ENCODE assay signal across 26 cellular contexts in genomic region chr22:22432937-22433336, GRCh38.
A peak's percentile ranks its signal among the peaks of the same experiment; 100 is the strongest.
DNase-seq lines count a peak whose midpoint lies in the region; ATAC-seq, FAIRE-seq and TF ChIP-seq lines count a peak whose summit lies in the region.
"Had no signal": no experiment of that assay in that cellular context is flagged by ENCODE, and none has a peak within 500 bp of the region (broad histone marks: within the 10 kb centered on the region; RNA-seq: fewer than 3 reads in every experiment).

No MANE protein-coding gene starts in this region.

- no peak for TF ChIP-seq POLR2A in GM12892 (IDR thresholded peaks at IDR 0.05; ENCODE audit: low read depth, low read length)

- no peak for ATAC-seq in activated B cell treated with CpG ODN at 0.5 μM for 24 hours (ENCODE audit: low read depth)
- no peak for ATAC-seq in naive B cell (ENCODE audit: low read depth in 2 of 2)
- no peak for ATAC-seq in GM18511 (IDR thresholded peaks at IDR 0.05; ENCODE audit: unreplicated experiment)
- ATAC-seq: GM12878 had no signal

- H3K36me3 ChIP-seq in bronchial epithelial cell (ENCODE audit: control insufficient read depth, insufficient read depth, low read length): no peaks in the 10 kb centered on the region
- H3K36me3 ChIP-seq: BE2C, BLaER1 had no signal

- DNase-seq in activated B cell treated with CpG ODN at 0.5 μM for 24 hours: no peak
- DNase-seq in bronchial epithelial cell (ENCODE audit: low read depth): no peak
- DNase-seq in naive B cell: no peak
- DNase-seq in activated naive CD4-positive, alpha-beta T cell treated with Interleukin-2 at 50 U/mL for 16 hours: no peak
- no peak for DNase-seq in GM12892 (ENCODE audit: insufficient read length)
- DNase-seq in ecto neural progenitor cell (ENCODE audit: low spot score): no peak
- DNase-seq: 8988T; ACHN; BE2C; C1 segment of cervical spinal cord; CD4-positive, alpha-beta memory T cell; CD4-positive, CD25-positive, alpha-beta regulatory T cell; CD8-positive, alpha-beta memory T cell; COR-L47; DMS 273 treated with DMSO at 0.1 percent for 48 hours; DMS153; DMS53; DMS79; DND-41; EL; GDM1 had no signal

- H3K9me3 Mint-ChIP-seq in activated B cell treated with CpG ODN at 0.5 μM for 24 hours (peaks cover 15% of the 10 kb centered on the region), naive B cell (peaks cover 0 to 24% (median 16%) of the 10 kb centered on the region in 7 donors)
- H3K9me3 Mint-ChIP-seq: CD4-positive, alpha-beta memory T cell had no signal

- intact Hi-C loops in activated B cell treated with CpG ODN at 0.5 μM for 24 hours (cut with micrococcal nuclease): no loop called here

- H3K27me3 ChIP-seq in bronchial epithelial cell (ENCODE audit: control insufficient read depth, insufficient read depth, low read length): peaks cover 1% of the 10 kb centered on the region
- H3K27me3 ChIP-seq: BLaER1 had no signal

- CTCF ChIA-PET in activated B cell treated with CpG ODN at 0.5 μM for 24 hours (lab: Charles Lee): interaction anchor here (3.1 to 4.3 kb wide), 3 partner anchors 17 to 154 kb away, joined by 20 to 30 read pairs (median 23); no protein-coding TSS in a partner anchor

- TF ChIP-seq CTCF in activated B cell treated with CpG ODN at 0.5 μM for 24 hours (IDR thresholded peaks at IDR 0.05): no peak
- no peak for TF ChIP-seq CTCF in bronchial epithelial cell (IDR thresholded peaks at IDR 0.05; ENCODE audit: insufficient read depth, low read length, severe bottlenecking)

- H3K4me1 Mint-ChIP-seq in activated B cell treated with CpG ODN at 0.5 μM for 24 hours (peaks cover 46% of the 10 kb centered on the region), naive B cell (peaks cover 42 to 50% (median 43%) of the 10 kb centered on the region in 3 donors)
- H3K4me1 Mint-ChIP-seq: CD14-positive monocyte; CD4-positive, alpha-beta memory T cell; CD4-positive, CD25-positive, alpha-beta regulatory T cell; CD8-positive, alpha-beta memory T cell had no signal

- H3K36me3 Mint-ChIP-seq in activated B cell treated with CpG ODN at 0.5 μM for 24 hours (ENCODE audit: low read depth) (peaks cover 7% of the 10 kb centered on the region), naive B cell (no peaks in the 10 kb centered on the region)
- H3K36me3 Mint-ChIP-seq: CD14-positive monocyte; CD4-positive, alpha-beta memory T cell; CD4-positive, CD25-positive, alpha-beta regulatory T cell; CD8-positive, alpha-beta memory T cell had no signal

- no peak overlapping the region for H3K4me3 ChIP-seq in bronchial epithelial cell (ENCODE audit: low read depth, low read length)
- H3K4me3 ChIP-seq: BLaER1, GM12878 had no signal

- peak overlapping the region; percentile 37 for H3K27ac Mint-ChIP-seq in activated B cell treated with CpG ODN at 0.5 μM for 24 hours
- peak overlapping the region; percentile 39 to 93 (median 81) for H3K27ac Mint-ChIP-seq in naive B cell
- H3K27ac Mint-ChIP-seq: CD14-positive monocyte; CD4-positive, alpha-beta memory T cell; CD4-positive, CD25-positive, alpha-beta regulatory T cell; CD8-positive, alpha-beta memory T cell had no signal

- H3K27me3 Mint-ChIP-seq in activated B cell treated with CpG ODN at 0.5 μM for 24 hours: no peaks in the 10 kb centered on the region
- H3K27me3 Mint-ChIP-seq in naive B cell: peaks cover 0 to 5% (median 0%) of the 10 kb centered on the region in 3 donors

- H3K4me3 Mint-ChIP-seq in activated B cell treated with CpG ODN at 0.5 μM for 24 hours (no peak overlapping the region), naive B cell (no peak overlapping the region)
- H3K4me3 Mint-ChIP-seq: CD14-positive monocyte; CD4-positive, alpha-beta memory T cell; CD4-positive, CD25-positive, alpha-beta regulatory T cell; CD8-positive, alpha-beta memory T cell had no signal

- POLR2A ChIA-PET in activated B cell treated with CpG ODN at 0.5 μM for 24 hours (lab: Charles Lee): interaction anchor here (1.3 to 3.2 kb wide), 2 partner anchors 11 to 18 kb away, joined by 5 to 16 read pairs; no protein-coding TSS in a partner anchor

- FAIRE-seq in bronchial epithelial cell (lab: Jason Lieb, UNC) (peak; percentile 76), GM12892 (lab: Jason Lieb, UNC) (no peak)
- FAIRE-seq: A204.1, GM12878 had no signal
